Comparison of ENCODE assay signal across 8 cellular contexts in the genomic region with DNA sequence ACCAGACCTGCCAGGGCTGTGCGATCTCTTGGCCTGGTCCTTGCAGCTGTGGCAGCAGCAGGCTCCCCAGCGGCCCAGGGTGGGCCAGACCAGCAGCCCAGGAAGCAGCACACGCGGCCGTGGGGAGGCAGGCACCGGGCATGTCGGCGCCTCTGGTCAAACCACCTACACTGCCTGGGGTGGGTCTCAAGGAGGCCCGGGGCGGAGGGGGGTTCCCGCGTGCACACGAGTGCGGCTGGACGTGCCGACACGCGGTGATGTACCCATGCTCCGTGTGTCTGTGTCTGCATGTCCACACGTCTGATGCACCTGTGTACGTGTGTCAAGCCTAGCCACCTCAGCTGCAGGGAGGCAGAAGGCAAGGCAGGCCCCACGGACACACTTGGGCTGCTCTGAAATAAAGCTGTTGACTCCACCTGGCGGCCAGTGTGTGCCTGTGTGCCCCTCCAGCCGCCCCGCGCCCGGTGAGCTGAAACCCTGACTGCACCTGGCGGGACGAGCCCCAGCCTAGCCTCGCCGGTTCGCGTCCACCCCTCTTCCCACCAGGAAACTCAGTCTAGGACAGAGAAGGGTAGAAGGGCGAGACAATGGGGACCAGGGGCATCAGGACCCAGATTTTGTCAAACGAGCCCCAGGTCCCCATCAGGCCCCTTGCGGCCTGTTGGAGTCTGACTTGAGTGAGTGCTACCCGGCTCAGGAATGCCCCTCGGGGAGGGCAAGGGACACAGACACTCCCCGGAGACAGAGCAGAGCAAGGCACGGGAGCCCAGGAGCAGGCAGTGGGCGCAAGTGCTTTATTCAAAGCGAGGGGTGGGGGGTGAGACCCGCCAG. TPM values are rescaled to one million over a fixed set of nuclear protein-coding genes. Genes with fewer than 3 reads are reported as not detected.
A peak's percentile ranks its signal among the peaks of the same experiment; 100 is the strongest.
DNase-seq lines count a peak whose midpoint lies in the region; ATAC-seq and TF ChIP-seq lines count a peak whose summit lies in the region.

No MANE protein-coding gene starts in this region.

- H3K9me3 ChIP-seq in SU-DHL-6 (ENCODE audit: insufficient read depth, low read length) (no peaks in the 10 kb centered on the region), adrenal gland (replicated peaks in 1 of 3) (no peaks in the 10 kb centered on the region)

- TF ChIP-seq CTCF in GM12872 (IDR thresholded peaks at IDR 0.05; ENCODE audit: insufficient read depth, low read depth, low read length) = peak; percentile 77
- TF ChIP-seq CTCF in NB4 (IDR thresholded peaks at IDR 0.05; ENCODE audit: low read depth, low read length) = peak; percentile 44
- peak; percentile 65 for TF ChIP-seq CTCF in SU-DHL-6 (IDR thresholded peaks at IDR 0.05; ENCODE audit: insufficient read depth, low read length, poor library complexity, severe bottlenecking)
- TF ChIP-seq CTCF in adrenal gland (IDR thresholded peaks at IDR 0.05) = peak; percentile 45 to 84 (median 71)

- no peak for ATAC-seq in GM18870 (IDR thresholded peaks at IDR 0.05; ENCODE audit: unreplicated experiment)

- intact Hi-C loops in adrenal gland (cut with DNase I) = loop anchor here (2.0 to 10.0 kb wide), 3 partner anchors 165 to 307 kb away; a partner anchor contains a TSS

- no peaks in the 10 kb centered on the region for H4K20me1 ChIP-seq in SU-DHL-6 (ENCODE audit: low read depth, low read length)

- DNase-seq in NB4 (ENCODE audit: low read depth) (peak; percentile 71), adrenal gland (peak in 6 of 7 donors; percentile 71 to 90 (median 83)), hepatic stellate cell (ENCODE audit: low spot score) (peak; percentile 64), amniotic stem cell (lab: John Stamatoyannopoulos, UW) (no peak)
- DNase-seq in stimulated activated CD4-positive, alpha-beta T cell treated with anti-CD3 and anti-CD28 coated beads, Interleukin-15, amount 100 ng/mL, for 24 hours = peak; percentile 75

- H3K79me2 ChIP-seq in SU-DHL-6 (ENCODE audit: insufficient read depth, low read length) = no peaks in the 10 kb centered on the region

- H3K4me3 ChIP-seq in NB4 (ENCODE audit: low read depth, low read length) = no peak overlapping the region
- H3K4me3 ChIP-seq in SU-DHL-6 (ENCODE audit: insufficient read depth, low read length, poor library complexity, severe bottlenecking) = no peak overlapping the region
- no peak overlapping the region for H3K4me3 ChIP-seq in adrenal gland

- H3K4me2 ChIP-seq in SU-DHL-6 (ENCODE audit: low read depth, low read length, poor library complexity, severe bottlenecking) = no peak overlapping the region

- no peak overlapping the region for H2AFZ ChIP-seq in SU-DHL-6 (ENCODE audit: low read depth, low read length, severe bottlenecking)

- H3K27me3 ChIP-seq in SU-DHL-6 (ENCODE audit: low read length) (no peaks in the 10 kb centered on the region), adrenal gland (no peaks in the 10 kb centered on the region)

- H3K9me2 ChIP-seq in SU-DHL-6 (replicated peaks; ENCODE audit: insufficient read depth, low read length) = no peaks in the 10 kb centered on the region

- H3F3A ChIP-seq in SU-DHL-6 (ENCODE audit: insufficient read depth) = no peaks in the 10 kb centered on the region

- H3K9ac ChIP-seq in SU-DHL-6 (ENCODE audit: low read length) = no peak overlapping the region

- no peaks in the 10 kb centered on the region for H3K4me1 ChIP-seq in adrenal gland (replicated peaks in 1 of 2)

- H3K27ac ChIP-seq in SU-DHL-6 (ENCODE audit: low read depth, low read length) (no peak overlapping the region), adrenal gland (no peak overlapping the region)

- WGBS in adrenal gland, 4 donors = 32 to 52% (median 38%) methylated on average over 9 to 43 of the region's 43 CpGs

- H3K36me3 ChIP-seq in SU-DHL-6 (ENCODE audit: low read length) = no peaks in the 10 kb centered on the region
- H3K36me3 ChIP-seq in adrenal gland (replicated peaks in 1 of 2) = peaks cover 0 to 4% of the 10 kb centered on the region in 2 donors

- TF ChIP-seq POLR2A in NB4 (IDR thresholded peaks at IDR 0.05; ENCODE audit: extremely low read depth, insufficient read length) = no peak
- no peak for TF ChIP-seq POLR2A in adrenal gland (IDR thresholded peaks at IDR 0.05)

RNA-seq across cellular contexts. Expression of a gene that starts 11.6 kb away (rescaled TPM):
- 10 to 100 TPM in 1 of 8 donors, 1 to 10 TPM in 7; 1.1 to 22.4 (median 4.1) TPM for total RNA-seq in adrenal gland
- polyA plus RNA-seq in adrenal gland = 10 to 100 TPM in 2 of 3 donors, under 1 TPM in 1; 0.18 to 53.6 (median 31.8) TPM

RNA-seq across cellular contexts. Expression of a gene that starts 15.9 kb away (rescaled TPM):
- 10 to 100 TPM; 19.6 to 81.5 (median 40.8) TPM for total RNA-seq in adrenal gland
- 100 to 1,000 TPM in 2 of 3 donors, 1 to 10 TPM in 1; 5.0 to 385 (median 138) TPM for polyA plus RNA-seq in adrenal gland

RNA-seq across cellular contexts. Expression of a gene that starts 16.6 kb away (rescaled TPM):
- 10 to 100 TPM; 14.2 to 43.8 (median 26.1) TPM for total RNA-seq in adrenal gland
- 10 to 100 TPM in 2 of 3 donors, 1 to 10 TPM in 1; 2.5 to 43.4 (median 32.2) TPM for polyA plus RNA-seq in adrenal gland

RNA-seq across cellular contexts. Expression of a gene that starts 18.2 kb away (rescaled TPM):
- 10 to 100 TPM; 41.2 to 56.1 (median 47.0) TPM for total RNA-seq in adrenal gland
- 10 to 100 TPM; 49.8 to 74.4 (median 55.2) TPM for polyA plus RNA-seq in adrenal gland

RNA-seq across cellular contexts. Expression of a gene that starts 32.6 kb away (rescaled TPM):
- total RNA-seq in adrenal gland = 100 to 1,000 TPM in 2 of 8 donors, 10 to 100 TPM in 6; 53.0 to 129 (median 79.1) TPM
- polyA plus RNA-seq in adrenal gland = 100 to 1,000 TPM in 2 of 3 donors, 10 to 100 TPM in 1; 87.7 to 601 (median 316) TPM
